28 cellular contexts compared by ENCODE assay signal in the genomic region with DNA sequence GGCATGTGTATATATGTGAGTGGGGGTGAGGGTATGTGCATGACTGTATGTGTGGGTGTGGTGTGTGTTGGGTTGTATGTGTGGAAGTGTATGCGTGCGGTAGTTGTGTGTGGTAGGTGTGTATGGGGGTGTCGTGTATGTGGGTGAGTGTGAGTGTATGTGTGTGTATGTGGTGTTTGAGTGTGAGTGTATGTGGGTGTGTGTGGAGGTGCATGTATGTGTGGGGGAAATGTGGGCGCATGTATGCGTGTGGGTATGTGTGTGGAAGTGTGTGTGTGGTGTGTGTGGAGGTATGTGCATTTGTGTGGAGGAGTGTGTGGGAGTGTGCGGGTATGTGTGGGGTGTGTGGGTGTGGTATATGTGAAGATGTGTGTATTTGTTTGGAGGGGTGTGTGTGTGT.
"Had no signal": no experiment of that assay in that cellular context is flagged by ENCODE, and none has a peak within 500 bp of the region (broad histone marks: within the 10 kb centered on the region; RNA-seq: fewer than 3 reads in every experiment).

No MANE protein-coding gene starts in this region.

- H3K27ac ChIP-seq: coronary artery, esophagus muscularis mucosa, foreskin keratinocyte, gastroesophageal sphincter, heart left ventricle, hepatocyte, left lung, ovary, psoas muscle, suprapubic skin, transverse colon had no signal

- H3K9me3 ChIP-seq: esophagus muscularis mucosa, gastroesophageal sphincter, heart left ventricle, left lung, ovary, psoas muscle, suprapubic skin, transverse colon had no signal

- H3K36me3 Mint-ChIP-seq: naive thymus-derived CD8-positive, alpha-beta T cell had no signal

- H3K27me3 Mint-ChIP-seq: stimulated activated naive CD8-positive, alpha-beta T cell treated with anti-CD3 and anti-CD28 coated beads, Interleukin-15, amount 100 ng/mL, for 72 hours had no signal

- H3K36me3 ChIP-seq: esophagus muscularis mucosa, gastroesophageal sphincter, heart left ventricle, left lung, ovary, suprapubic skin, transverse colon had no signal

- H3K27ac Mint-ChIP-seq: naive thymus-derived CD8-positive, alpha-beta T cell; nephron progenitor cell; stimulated activated naive CD8-positive, alpha-beta T cell treated with anti-CD3 and anti-CD28 coated beads, Interleukin-15, amount 100 ng/mL, for 72 hours had no signal

- H3K27me3 ChIP-seq: esophagus muscularis mucosa, foreskin keratinocyte, gastroesophageal sphincter, heart left ventricle, hepatocyte, left lung, ovary, suprapubic skin, transverse colon had no signal

- H3K4me3 ChIP-seq: coronary artery, esophagus muscularis mucosa, gastroesophageal sphincter, heart left ventricle, hepatocyte, left lung, ovary, psoas muscle, suprapubic skin, transverse colon had no signal

- H3K9me3 Mint-ChIP-seq: nephron progenitor cell had no signal

- H3K79me2 ChIP-seq: hepatocyte had no signal

- H3K4me1 Mint-ChIP-seq: naive thymus-derived CD8-positive, alpha-beta T cell; nephron progenitor cell; stimulated activated naive CD8-positive, alpha-beta T cell treated with anti-CD3 and anti-CD28 coated beads, Interleukin-15, amount 100 ng/mL, for 72 hours had no signal

- DNase-seq: dermis blood vessel endothelial cell; effector memory CD4-positive, alpha-beta T cell; heart left ventricle; left cardiac atrium; left lung; mesendoderm; midbrain; naive thymus-derived CD8-positive, alpha-beta T cell; nephron progenitor cell; occipital lobe; ovary; posterior cingulate gyrus; psoas muscle; right cardiac atrium; small intestine; stimulated activated CD4-positive, alpha-beta T cell treated with anti-CD3 and anti-CD28 coated beads, Interleukin-15, amount 100 ng/mL, for 24 hours; stimulated activated CD4-positive, alpha-beta T cell treated with anti-CD3 and anti-CD28 coated beads, Interleukin-2, amount 100 ng/mL, for 48 hours; stimulated activated naive CD4-positive, alpha-beta T cell; stimulated activated naive CD8-positive, alpha-beta T cell treated with anti-CD3 and anti-CD28 coated beads, Interleukin-15, amount 100 ng/mL, for 72 hours; transverse colon had no signal

- H2AFZ ChIP-seq: hepatocyte had no signal

- FAIRE-seq: endothelial cell of umbilical vein, islet of Langerhans, small intestine had no signal

- H3K4me1 ChIP-seq: esophagus muscularis mucosa, foreskin keratinocyte, gastroesophageal sphincter, left lung, psoas muscle, suprapubic skin, transverse colon had no signal

- H3K4me3 Mint-ChIP-seq: naive thymus-derived CD8-positive, alpha-beta T cell; nephron progenitor cell; stimulated activated naive CD8-positive, alpha-beta T cell treated with anti-CD3 and anti-CD28 coated beads, Interleukin-15, amount 100 ng/mL, for 72 hours had no signal

- H3K4me2 ChIP-seq: hepatocyte had no signal

- ATAC-seq: foreskin keratinocyte; gastroesophageal sphincter; left cardiac atrium; left lung; naive thymus-derived CD8-positive, alpha-beta T cell; psoas muscle; right cardiac atrium; stimulated activated naive CD8-positive, alpha-beta T cell treated with anti-CD3 and anti-CD28 coated beads, Interleukin-15, amount 100 ng/mL, for 72 hours had no signal
